Comparison of ENCODE assay signal across 12 cellular contexts in the genomic region with DNA sequence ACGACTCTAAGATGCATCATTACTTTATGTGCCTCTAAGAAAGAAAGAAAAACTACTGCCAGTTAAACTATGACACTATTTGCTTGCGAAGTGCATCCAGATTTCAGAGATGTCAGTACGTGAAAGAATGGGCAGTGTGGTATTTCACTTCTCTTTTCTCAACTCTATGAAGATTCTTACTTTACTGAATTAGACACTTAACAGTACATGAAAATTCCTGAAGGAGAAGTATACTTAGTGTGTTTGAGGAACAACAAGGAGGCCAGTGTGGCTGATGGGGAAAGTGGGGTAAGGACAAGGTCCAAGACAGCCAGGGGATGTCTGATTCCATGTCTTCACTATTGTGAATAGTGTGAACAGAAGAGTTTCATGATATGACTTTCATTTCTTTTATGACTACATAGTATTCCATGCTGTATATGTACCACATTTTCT. TPM values are rescaled to one million over a fixed set of nuclear protein-coding genes. Genes with fewer than 3 reads are reported as not detected.
A peak's percentile ranks its signal among the peaks of the same experiment; 100 is the strongest.
DNase-seq lines count a peak whose midpoint lies in the region; ATAC-seq and TF ChIP-seq lines count a peak whose summit lies in the region.
"Had no signal": no experiment of that assay in that cellular context is flagged by ENCODE, and none has a peak within 500 bp of the region (broad histone marks: within the 10 kb centered on the region; RNA-seq: fewer than 3 reads in every experiment).

No MANE protein-coding gene starts in this region.

- peak; percentile 89 for ATAC-seq in GM19452 (IDR thresholded peaks at IDR 0.05; ENCODE audit: unreplicated experiment)
- ATAC-seq in HG02852 (IDR thresholded peaks at IDR 0.05; ENCODE audit: unreplicated experiment) = peak; percentile 90
- peak; percentile 92 for ATAC-seq in HG03520 (IDR thresholded peaks at IDR 0.05; ENCODE audit: unreplicated experiment)
- ATAC-seq: T-cell had no signal

- DNase-seq in GM13977 (ENCODE audit: low spot score) (peak; percentile 37), NCI-H446 (lab: John Stamatoyannopoulos, UW) (no peak), uterus (no peak), A172 (ENCODE audit: low spot score) (no peak), activated T-cell treated with anti-CD3 and anti-CD28 coated beads for 4 hours (no peak)
- DNase-seq: activated CD4-positive, alpha-beta T cell treated with anti-CD3 and anti-CD28 coated beads, Interleukin-2, amount 50 U/mL, for 48 hours; activated naive CD4-positive, alpha-beta T cell treated with Interleukin-2 at 50 U/mL for 16 hours; T-cell had no signal

- no peaks in the 10 kb centered on the region for H3K9me3 ChIP-seq in uterus
- H3K9me3 ChIP-seq: suprapubic skin had no signal

- in situ Hi-C loops in GM13977 (cut with MboI; ENCODE audit: low pct_unique_long_range_greater_than_20kb, low sequenced_read_pairs, unreplicated experiment) = no loop called here

- no peak for TF ChIP-seq POLR2A in uterus (IDR thresholded peaks at IDR 0.05)

- no peak overlapping the region for H3K4me3 ChIP-seq in uterus
- H3K4me3 ChIP-seq: suprapubic skin had no signal

- no peaks in the 10 kb centered on the region for H3K36me3 ChIP-seq in uterus
- H3K36me3 ChIP-seq: suprapubic skin had no signal

- no peak overlapping the region for H3K27ac ChIP-seq in uterus
- H3K27ac ChIP-seq: suprapubic skin had no signal

- intact Hi-C loops in uterus (cut with DNase I; ENCODE audit: low total_unique reads) = no loop called here

- peaks cover 6% of the 10 kb centered on the region in 2 donors for H3K4me1 ChIP-seq in uterus

- TF ChIP-seq CTCF in GM13977 (IDR thresholded peaks at IDR 0.05; ENCODE audit: extremely low read depth, insufficient read depth, missing control alignments) = no peak
- TF ChIP-seq CTCF in uterus (IDR thresholded peaks at IDR 0.05) = no peak

- no peaks in the 10 kb centered on the region for H3K27me3 ChIP-seq in uterus
- H3K27me3 ChIP-seq: suprapubic skin had no signal

RNA-seq across cellular contexts. Expression of gene HSD17B7, which starts 53.9 kb away (rescaled TPM):
- total RNA-seq in uterus = 10 to 100 TPM in 2 of 4 donors, 1 to 10 TPM in 2; 3.1 to 24.7 (median 10.3) TPM
- 23.0 and 29.7 TPM in 2 replicates for total RNA-seq in A172 (2014; rRNA removed; shearing (Covaris generic))
